Comparison of ENCODE assay signal across 1 cellular context in the genomic region with DNA sequence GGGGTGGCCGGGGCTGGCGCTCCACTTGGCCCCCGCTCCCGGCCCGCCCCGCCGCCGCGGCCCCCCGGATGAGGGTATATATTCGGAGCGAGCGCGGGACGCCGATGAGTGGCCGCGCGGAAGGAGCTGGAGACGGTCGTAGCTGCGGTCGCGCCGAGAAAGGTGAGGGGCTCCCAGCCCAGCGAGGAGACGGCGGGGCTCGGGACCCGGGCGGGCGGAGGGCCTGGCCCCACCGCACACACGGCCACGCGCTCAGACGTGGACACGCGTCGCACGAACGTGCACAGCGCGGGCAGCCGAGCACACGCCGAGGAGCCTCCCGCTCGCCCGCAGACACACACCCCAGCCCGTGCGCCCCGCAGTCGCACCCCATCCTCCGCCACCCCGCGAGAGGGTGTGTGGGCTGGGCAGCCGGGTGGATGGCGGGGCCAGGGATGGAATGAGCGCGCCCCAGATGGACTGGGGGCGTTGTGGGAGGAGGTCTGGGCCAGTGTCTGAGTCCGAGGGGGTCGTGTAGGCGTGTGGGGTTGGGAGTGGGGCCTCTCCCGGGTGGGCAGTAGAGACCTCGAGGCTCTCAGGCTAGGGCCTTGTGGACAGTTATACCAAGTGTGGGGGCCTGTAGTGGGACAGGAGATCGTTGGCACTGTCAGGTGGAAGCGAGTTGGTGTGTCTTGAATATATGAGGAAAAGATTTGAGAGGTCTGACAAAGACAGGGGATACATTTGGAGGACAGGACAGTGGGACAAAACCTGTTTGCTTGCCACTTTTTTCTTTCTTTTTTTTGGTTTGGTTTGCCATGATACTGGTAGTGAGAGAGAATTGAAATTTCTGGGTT.
TF ChIP-seq lines count a peak whose summit lies in the region.

Gene UAP1, plus strand, starts transcription at position 107 of the 836 bp plus-strand sequence. CDS start 4,347 bp downstream, outside the sequence.

TF ChIP-seq in HepG2, 621 proteins besides CTCF, POLR2A, EP300 and RAD21 (continued from another document and continues in another):
- no peak for TF ChIP-seq NCOR1 (IDR thresholded peaks at IDR 0.05; ENCODE audit: borderline replicate concordance, low read length)
- no peak; the same call in 1 of the 2 replicates for TF ChIP-seq NFKB2 (CRISPR knock-in tag; IDR thresholded peaks at IDR 0.05; ENCODE audit: borderline replicate concordance)
- peak; percentile 80; the same call in 1 of the 2 replicates for TF ChIP-seq KLF12 (CRISPR knock-in tag; IDR thresholded peaks at IDR 0.05; ENCODE audit: borderline replicate concordance)
- TF ChIP-seq ZNF776 (CRISPR knock-in tag; IDR thresholded peaks at IDR 0.05) = peak; percentile 61
- TF ChIP-seq, protein P1, sequence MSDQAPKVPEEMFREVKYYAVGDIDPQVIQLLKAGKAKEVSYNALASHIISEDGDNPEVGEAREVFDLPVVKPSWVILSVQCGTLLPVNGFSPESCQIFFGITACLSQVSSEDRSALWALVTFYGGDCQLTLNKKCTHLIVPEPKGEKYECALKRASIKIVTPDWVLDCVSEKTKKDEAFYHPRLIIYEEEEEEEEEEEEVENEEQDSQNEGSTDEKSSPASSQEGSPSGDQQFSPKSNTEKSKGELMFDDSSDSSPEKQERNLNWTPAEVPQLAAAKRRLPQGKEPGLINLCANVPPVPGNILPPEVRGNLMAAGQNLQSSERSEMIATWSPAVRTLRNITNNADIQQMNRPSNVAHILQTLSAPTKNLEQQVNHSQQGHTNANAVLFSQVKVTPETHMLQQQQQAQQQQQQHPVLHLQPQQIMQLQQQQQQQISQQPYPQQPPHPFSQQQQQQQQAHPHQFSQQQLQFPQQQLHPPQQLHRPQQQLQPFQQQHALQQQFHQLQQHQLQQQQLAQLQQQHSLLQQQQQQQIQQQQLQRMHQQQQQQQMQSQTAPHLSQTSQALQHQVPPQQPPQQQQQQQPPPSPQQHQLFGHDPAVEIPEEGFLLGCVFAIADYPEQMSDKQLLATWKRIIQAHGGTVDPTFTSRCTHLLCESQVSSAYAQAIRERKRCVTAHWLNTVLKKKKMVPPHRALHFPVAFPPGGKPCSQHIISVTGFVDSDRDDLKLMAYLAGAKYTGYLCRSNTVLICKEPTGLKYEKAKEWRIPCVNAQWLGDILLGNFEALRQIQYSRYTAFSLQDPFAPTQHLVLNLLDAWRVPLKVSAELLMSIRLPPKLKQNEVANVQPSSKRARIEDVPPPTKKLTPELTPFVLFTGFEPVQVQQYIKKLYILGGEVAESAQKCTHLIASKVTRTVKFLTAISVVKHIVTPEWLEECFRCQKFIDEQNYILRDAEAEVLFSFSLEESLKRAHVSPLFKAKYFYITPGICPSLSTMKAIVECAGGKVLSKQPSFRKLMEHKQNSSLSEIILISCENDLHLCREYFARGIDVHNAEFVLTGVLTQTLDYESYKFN (CRISPR knock-in tag; conservative IDR thresholded peaks at IDR 0.05) = 0 out of 2 replicates have a peak, but pooled peaks have one; percentile 28
- no peak for TF ChIP-seq ZNF318 (CRISPR knock-in tag; IDR thresholded peaks at IDR 0.05)
- TF ChIP-seq ATM (IDR thresholded peaks at IDR 0.05; ENCODE audit: borderline replicate concordance) = no peak
- TF ChIP-seq CBX1 (IDR thresholded peaks at IDR 0.05; ENCODE audit: low read depth) = no peak
- TF ChIP-seq FOSL2 (CRISPR knock-in tag; IDR thresholded peaks at IDR 0.05) = peak; percentile 39; the same call in 1 of the 2 replicates
- TF ChIP-seq HMGA1 (CRISPR knock-in tag; conservative IDR thresholded peaks at IDR 0.05) = no peak
- TF ChIP-seq XRCC5 (optimal IDR thresholded peaks at IDR 0.05; ENCODE audit: low read length) = no peak
- TF ChIP-seq, protein P2, sequence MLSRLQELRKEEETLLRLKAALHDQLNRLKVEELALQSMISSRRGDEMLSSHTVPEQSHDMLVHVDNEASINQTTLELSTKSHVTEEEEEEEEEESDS (CRISPR knock-in tag; IDR thresholded peaks at IDR 0.05; ENCODE audit: borderline replicate concordance) = 0 out of 2 replicates have a peak, but pooled peaks have one; percentile 65
- TF ChIP-seq, protein P3, sequence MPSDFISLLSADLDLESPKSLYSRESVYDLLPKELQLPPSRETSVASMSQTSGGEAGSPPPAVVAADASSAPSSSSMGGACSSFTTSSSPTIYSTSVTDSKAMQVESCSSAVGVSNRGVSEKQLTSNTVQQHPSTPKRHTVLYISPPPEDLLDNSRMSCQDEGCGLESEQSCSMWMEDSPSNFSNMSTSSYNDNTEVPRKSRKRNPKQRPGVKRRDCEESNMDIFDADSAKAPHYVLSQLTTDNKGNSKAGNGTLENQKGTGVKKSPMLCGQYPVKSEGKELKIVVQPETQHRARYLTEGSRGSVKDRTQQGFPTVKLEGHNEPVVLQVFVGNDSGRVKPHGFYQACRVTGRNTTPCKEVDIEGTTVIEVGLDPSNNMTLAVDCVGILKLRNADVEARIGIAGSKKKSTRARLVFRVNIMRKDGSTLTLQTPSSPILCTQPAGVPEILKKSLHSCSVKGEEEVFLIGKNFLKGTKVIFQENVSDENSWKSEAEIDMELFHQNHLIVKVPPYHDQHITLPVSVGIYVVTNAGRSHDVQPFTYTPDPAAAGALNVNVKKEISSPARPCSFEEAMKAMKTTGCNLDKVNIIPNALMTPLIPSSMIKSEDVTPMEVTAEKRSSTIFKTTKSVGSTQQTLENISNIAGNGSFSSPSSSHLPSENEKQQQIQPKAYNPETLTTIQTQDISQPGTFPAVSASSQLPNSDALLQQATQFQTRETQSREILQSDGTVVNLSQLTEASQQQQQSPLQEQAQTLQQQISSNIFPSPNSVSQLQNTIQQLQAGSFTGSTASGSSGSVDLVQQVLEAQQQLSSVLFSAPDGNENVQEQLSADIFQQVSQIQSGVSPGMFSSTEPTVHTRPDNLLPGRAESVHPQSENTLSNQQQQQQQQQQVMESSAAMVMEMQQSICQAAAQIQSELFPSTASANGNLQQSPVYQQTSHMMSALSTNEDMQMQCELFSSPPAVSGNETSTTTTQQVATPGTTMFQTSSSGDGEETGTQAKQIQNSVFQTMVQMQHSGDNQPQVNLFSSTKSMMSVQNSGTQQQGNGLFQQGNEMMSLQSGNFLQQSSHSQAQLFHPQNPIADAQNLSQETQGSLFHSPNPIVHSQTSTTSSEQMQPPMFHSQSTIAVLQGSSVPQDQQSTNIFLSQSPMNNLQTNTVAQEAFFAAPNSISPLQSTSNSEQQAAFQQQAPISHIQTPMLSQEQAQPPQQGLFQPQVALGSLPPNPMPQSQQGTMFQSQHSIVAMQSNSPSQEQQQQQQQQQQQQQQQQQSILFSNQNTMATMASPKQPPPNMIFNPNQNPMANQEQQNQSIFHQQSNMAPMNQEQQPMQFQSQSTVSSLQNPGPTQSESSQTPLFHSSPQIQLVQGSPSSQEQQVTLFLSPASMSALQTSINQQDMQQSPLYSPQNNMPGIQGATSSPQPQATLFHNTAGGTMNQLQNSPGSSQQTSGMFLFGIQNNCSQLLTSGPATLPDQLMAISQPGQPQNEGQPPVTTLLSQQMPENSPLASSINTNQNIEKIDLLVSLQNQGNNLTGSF (CRISPR knock-in tag; IDR thresholded peaks at IDR 0.05) = no peak
- TF ChIP-seq FOXJ3 (CRISPR knock-in tag; IDR thresholded peaks at IDR 0.05; ENCODE audit: borderline replicate concordance) = no peak
- TF ChIP-seq ZNF251 (CRISPR knock-in tag; IDR thresholded peaks at IDR 0.05) = no peak
- TF ChIP-seq NCOA1 (CRISPR knock-in tag; IDR thresholded peaks at IDR 0.05) = no peak
- no peak for TF ChIP-seq GTF2F1 (IDR thresholded peaks at IDR 0.05; ENCODE audit: low read length)
- TF ChIP-seq HOXD1 (CRISPR knock-in tag; IDR thresholded peaks at IDR 0.05) = no peak; the same call in 1 of the 2 replicates
- no peak for TF ChIP-seq ZNF101 (CRISPR knock-in tag; IDR thresholded peaks at IDR 0.05; ENCODE audit: borderline replicate concordance, low read depth)
- TF ChIP-seq TP53 (CRISPR knock-in tag; conservative IDR thresholded peaks at IDR 0.05) = no peak; the same call in 1 of the 2 replicates
- TF ChIP-seq, protein P4, sequence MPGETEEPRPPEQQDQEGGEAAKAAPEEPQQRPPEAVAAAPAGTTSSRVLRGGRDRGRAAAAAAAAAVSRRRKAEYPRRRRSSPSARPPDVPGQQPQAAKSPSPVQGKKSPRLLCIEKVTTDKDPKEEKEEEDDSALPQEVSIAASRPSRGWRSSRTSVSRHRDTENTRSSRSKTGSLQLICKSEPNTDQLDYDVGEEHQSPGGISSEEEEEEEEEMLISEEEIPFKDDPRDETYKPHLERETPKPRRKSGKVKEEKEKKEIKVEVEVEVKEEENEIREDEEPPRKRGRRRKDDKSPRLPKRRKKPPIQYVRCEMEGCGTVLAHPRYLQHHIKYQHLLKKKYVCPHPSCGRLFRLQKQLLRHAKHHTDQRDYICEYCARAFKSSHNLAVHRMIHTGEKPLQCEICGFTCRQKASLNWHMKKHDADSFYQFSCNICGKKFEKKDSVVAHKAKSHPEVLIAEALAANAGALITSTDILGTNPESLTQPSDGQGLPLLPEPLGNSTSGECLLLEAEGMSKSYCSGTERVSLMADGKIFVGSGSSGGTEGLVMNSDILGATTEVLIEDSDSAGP (CRISPR knock-in tag; IDR thresholded peaks at IDR 0.05; ENCODE audit: borderline replicate concordance) = peak; percentile 65
- TF ChIP-seq FOXO1 (CRISPR knock-in tag; IDR thresholded peaks at IDR 0.05) = peak; percentile 39
- peak; percentile 78 for TF ChIP-seq POGK (CRISPR knock-in tag; conservative IDR thresholded peaks at IDR 0.05)
- TF ChIP-seq TFAP4 (IDR thresholded peaks at IDR 0.05; ENCODE audit: borderline replicate concordance, low read depth) = no peak
- TF ChIP-seq MXD3 (CRISPR knock-in tag; IDR thresholded peaks at IDR 0.05) = no peak
- TF ChIP-seq ZNF33B (CRISPR knock-in tag; IDR thresholded peaks at IDR 0.05) = 0 out of 2 replicates have a peak, but pooled peaks have one; percentile 26
- TF ChIP-seq SMAD9 (CRISPR knock-in tag; IDR thresholded peaks at IDR 0.05) = no peak
- TF ChIP-seq HNRNPUL1 (IDR thresholded peaks at IDR 0.05; ENCODE audit: low read depth, low read length) = no peak
